Comparison of ENCODE assay signal across 8 cellular contexts in the genomic region with DNA sequence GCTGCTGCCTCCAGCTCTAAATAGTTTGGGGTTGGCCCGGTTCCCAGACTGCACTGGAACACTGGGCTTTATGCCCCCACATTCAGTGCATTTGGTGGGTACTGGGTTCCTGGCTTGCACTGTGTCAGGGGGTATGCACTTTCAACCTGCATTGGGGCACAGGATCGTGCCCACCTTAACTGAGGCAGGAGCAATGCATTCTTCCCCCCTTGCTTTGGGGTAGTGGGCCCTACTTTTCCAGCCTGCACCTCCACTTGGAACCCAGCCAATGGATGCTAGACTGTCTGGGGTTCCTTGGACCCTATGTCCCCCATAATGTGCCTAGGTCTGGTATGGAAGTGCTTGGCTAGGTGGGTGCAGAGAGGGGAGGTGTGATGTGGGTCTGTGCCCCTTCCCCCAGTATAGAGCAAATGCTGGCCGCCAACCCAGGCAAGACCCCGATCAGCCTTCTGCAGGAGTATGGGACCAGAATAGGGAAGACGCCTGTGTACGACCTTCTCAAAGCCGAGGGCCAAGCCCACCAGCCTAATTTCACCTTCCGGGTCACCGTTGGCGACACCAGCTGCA. TPM values are rescaled to one million over a fixed set of nuclear protein-coding genes. Genes with fewer than 3 reads are reported as not detected.
DNase-seq lines count a peak whose midpoint lies in the region; ATAC-seq, FAIRE-seq and TF ChIP-seq lines count a peak whose summit lies in the region.

No MANE protein-coding gene starts in this region.

- intact Hi-C loops in sigmoid colon (cut with DNase I), result loop anchor here (2.0 to 5.0 kb wide), 3 partner anchors 61 to 449 kb away; partner anchors contain the start of genes AAAS, PRR13 and TNS2
- intact Hi-C loops in sciatic nerve (cut with DNase I), result loop anchor here (10.0 kb wide), 2 partner anchors 47 to 147 kb away; partner anchors contain the start of gene PCBP2

- no peak for FAIRE-seq in GM12891 (lab: Jason Lieb, UNC)

- no peaks in the 10 kb centered on the region for H4K20me1 ChIP-seq in fibroblast of lung (ENCODE audit: control insufficient read depth, extremely low read depth, insufficient read depth, low read length)

- H3K9me3 ChIP-seq in SK-N-MC (ENCODE audit: low read depth, low read length) (no peaks in the 10 kb centered on the region), fibroblast of lung (ENCODE audit: control insufficient read depth, insufficient read depth, low read depth, low read length) (no peaks in the 10 kb centered on the region), sigmoid colon (no peaks in the 10 kb centered on the region)

- peak overlapping the region; percentile 99 for H3K9ac ChIP-seq in SK-N-MC (ENCODE audit: insufficient read length)
- peak overlapping the region; percentile 90 for H3K9ac ChIP-seq in fibroblast of lung (ENCODE audit: insufficient read depth, low read length)

- H3K4me1 ChIP-seq in fibroblast of lung (ENCODE audit: control insufficient read depth, extremely low read depth, insufficient read depth, low read length) (peaks cover 26% of the 10 kb centered on the region), sigmoid colon (peaks cover 0 to 38% (median 26%) of the 10 kb centered on the region in 4 donors)

- DNase-seq in GM12891 (ENCODE audit: insufficient read length, low spot score), result no peak
- no peak for DNase-seq in SK-N-MC (ENCODE audit: low read depth, low spot score)
- no peak for DNase-seq in fibroblast of lung (ENCODE audit: low read depth in 2 of 2)
- peak; percentile 77 for DNase-seq in sigmoid colon
- DNase-seq in NCI-H1048 (lab: John Stamatoyannopoulos, UW), result no peak
- DNase-seq in sciatic nerve (ENCODE audit: low spot score), result no peak
- no peak for DNase-seq in GM19240 (ENCODE audit: insufficient read length, low spot score)

- H3K4me2 ChIP-seq in fibroblast of lung (ENCODE audit: extremely low read depth, insufficient read depth, low read length), result peak overlapping the region; percentile 100

- no peak for ATAC-seq in sciatic nerve
- no peak for ATAC-seq in HG03159 (IDR thresholded peaks at IDR 0.05; ENCODE audit: unreplicated experiment)

- H3K79me2 ChIP-seq in fibroblast of lung (ENCODE audit: control insufficient read depth, insufficient read depth, low read length), result peaks cover 36% of the 10 kb centered on the region

- H3K4me3 ChIP-seq in SK-N-MC (peak overlapping the region; percentile 99), fibroblast of lung (replicated peaks in 1 of 4; ENCODE audit: control extremely low read depth in 1 of 4, insufficient read depth in 1 of 4, low read depth in 3 of 4, low read length in 4 of 4) (peak overlapping the region; percentile 72 to 96 (median 80)), sigmoid colon (peak overlapping the region; percentile 74 to 79 (median 76))

- H3K27ac ChIP-seq in SK-N-MC, result peak overlapping the region; percentile 99
- H3K27ac ChIP-seq in fibroblast of lung (ENCODE audit: insufficient read depth, low read length), result peak overlapping the region; percentile 93
- peak overlapping the region; percentile 93 to 99 (median 98) for H3K27ac ChIP-seq in sigmoid colon

- H3K27me3 ChIP-seq in fibroblast of lung (ENCODE audit: control insufficient read depth, insufficient read depth, low read length) (no peaks in the 10 kb centered on the region), sigmoid colon (no peaks in the 10 kb centered on the region)

- no peak for TF ChIP-seq EP300 in sigmoid colon (IDR thresholded peaks at IDR 0.05)

- TF ChIP-seq CTCF in fibroblast of lung (conservative IDR thresholded peaks at IDR 0.05 in 1 of 2, IDR thresholded peaks at IDR 0.05 in 1 of 2; ENCODE audit: low read depth in 1 of 2, low read length in 2 of 2), result no peak
- TF ChIP-seq CTCF in sigmoid colon (IDR thresholded peaks at IDR 0.05), result no peak

- 65 to 74% methylated on average over 10 of the region's 10 CpGs for WGBS in sigmoid colon, 2 donors

- H3K36me3 ChIP-seq in SK-N-MC (ENCODE audit: insufficient read depth, low read length) (peaks cover 39% of the 10 kb centered on the region), fibroblast of lung (ENCODE audit: control insufficient read depth, insufficient read depth, low read length) (peaks cover 22% of the 10 kb centered on the region), sigmoid colon (peaks cover 0 to 28% (median 10%) of the 10 kb centered on the region in 4 donors)

- no peak for TF ChIP-seq POLR2A in GM12891 (IDR thresholded peaks at IDR 0.05; ENCODE audit: low read depth, low read length)
- TF ChIP-seq POLR2A in sigmoid colon (IDR thresholded peaks at IDR 0.05), result no peak

- H2AFZ ChIP-seq in fibroblast of lung (ENCODE audit: low read length), result peak overlapping the region; percentile 87

TF ChIP-seq in GM12891, 5 proteins besides CTCF, POLR2A, EP300 and RAD21:
- TF ChIP-seq PAX5 (IDR thresholded peaks at IDR 0.05; ENCODE audit: insufficient read depth, low read length, severe bottlenecking), result no peak
- TF ChIP-seq POLR2AphosphoS5 (IDR thresholded peaks at IDR 0.05; ENCODE audit: low read depth, low read length), result 0 out of 2 replicates have a peak, but pooled peaks have one; percentile 18
- TF ChIP-seq POU2F2 (IDR thresholded peaks at IDR 0.05; ENCODE audit: low read depth, low read length), result no peak
- no peak for TF ChIP-seq SPI1 (IDR thresholded peaks at IDR 0.05; ENCODE audit: low read depth, low read length)
- TF ChIP-seq TAF1 (IDR thresholded peaks at IDR 0.05; ENCODE audit: low read depth, low read length), result no peak; the same call in 1 of the 2 replicates

RNA-seq across cellular contexts. Expression of gene TARBP2, which starts 0.6 kb away (rescaled TPM):
- 28.3 TPM for polyA plus RNA-seq in GM12891 (2012; ENCODE audit: low read depth, missing spikeins)
- total RNA-seq in fibroblast of lung (37.8 and 39.3 TPM in 2 replicates), sigmoid colon (10 to 100 TPM; 16.1 to 29.9 (median 19.4) TPM), sciatic nerve (19.4 TPM)
- polyA plus RNA-seq in fibroblast of lung (19.8 and 25.9 TPM in 2 replicates), sigmoid colon (10 to 100 TPM; 16.2 to 29.4 (median 19.7) TPM)
- 23.5 and 33.8 TPM in 2 replicates for polyA plus RNA-seq in fibroblast of lung (2012)
- polyA minus RNA-seq in fibroblast of lung (ENCODE audit: low replicate concordance), result 27.3 and 27.9 TPM in 2 replicates

RNA-seq across cellular contexts. Expression of gene MAP3K12, which starts 2.4 kb away (rescaled TPM):
- 12.2 TPM for polyA plus RNA-seq in GM12891 (2012; ENCODE audit: low read depth, missing spikeins)
- total RNA-seq in fibroblast of lung (37.8 and 40.8 TPM in 2 replicates), sigmoid colon (10 to 100 TPM; 18.5 to 27.4 (median 25.0) TPM), sciatic nerve (28.6 TPM)
- polyA plus RNA-seq in fibroblast of lung (31.2 and 31.6 TPM in 2 replicates), sigmoid colon (10 to 100 TPM in 1 of 3 donors, 1 to 10 TPM in 2; 1.6 to 10.1 (median 4.8) TPM)
- 23.9 and 24.4 TPM in 2 replicates for polyA plus RNA-seq in fibroblast of lung (2012)
- 69.0 and 85.2 TPM in 2 replicates for polyA minus RNA-seq in fibroblast of lung (ENCODE audit: low replicate concordance)

RNA-seq across cellular contexts. Expression of gene NPFF, which starts 5.6 kb away (rescaled TPM):
- 0.31 TPM for polyA plus RNA-seq in GM12891 (2012; ENCODE audit: low read depth, missing spikeins)
- total RNA-seq in fibroblast of lung (not detected in 2 replicates), sigmoid colon (not detected), sciatic nerve (not detected)
- polyA plus RNA-seq in fibroblast of lung (not detected in 2 replicates), sigmoid colon (not detected)
- not detected in 2 replicates for polyA plus RNA-seq in fibroblast of lung (2012)
- not detected in 2 replicates for polyA minus RNA-seq in fibroblast of lung (ENCODE audit: low replicate concordance)

RNA-seq across cellular contexts. Expression of gene PCBP2, which starts 49.8 kb away (rescaled TPM):
- 546 TPM for polyA plus RNA-seq in GM12891 (2012; ENCODE audit: low read depth, missing spikeins)
- total RNA-seq in fibroblast of lung (251 and 271 TPM in 2 replicates), sigmoid colon (100 to 1,000 TPM; 397 to 661 (median 417) TPM), sciatic nerve (772 TPM)
- polyA plus RNA-seq in fibroblast of lung (315 and 374 TPM in 2 replicates), sigmoid colon (100 to 1,000 TPM; 333 to 455 (median 401) TPM)
- 674 and 727 TPM in 2 replicates for polyA plus RNA-seq in fibroblast of lung (2012)
- 1,406 and 1,607 TPM in 2 replicates for polyA minus RNA-seq in fibroblast of lung (ENCODE audit: low replicate concordance)
